17 cellular contexts compared by ENCODE assay signal in genomic region chr4:111127842-111128241, GRCh38.
"Had no signal": no experiment of that assay in that cellular context is flagged by ENCODE, and none has a peak within 500 bp of the region (broad histone marks: within the 10 kb centered on the region; RNA-seq: fewer than 3 reads in every experiment).

No MANE protein-coding gene starts in this region.

- H3K4me1 Mint-ChIP-seq: activated CD4-positive, alpha-beta T cell treated with anti-CD3 and anti-CD28 coated beads, Interleukin-2, amount 10 ng/mL, durations not matched to agents 24 days and 14 days; activated naive CD8-positive, alpha-beta T cell treated with anti-CD3 and anti-CD28 coated beads for 36 hours; brain; memory B cell; stimulated activated naive CD8-positive, alpha-beta T cell treated with anti-CD3 and anti-CD28 coated beads, Interleukin-15, amount 100 ng/mL, for 72 hours had no signal

- H3K9me3 ChIP-seq: colonic mucosa, prostate gland had no signal

- H3K4me3 Mint-ChIP-seq: activated CD4-positive, alpha-beta T cell treated with anti-CD3 and anti-CD28 coated beads, Interleukin-2, amount 10 ng/mL, durations not matched to agents 24 days and 14 days; activated naive CD8-positive, alpha-beta T cell treated with anti-CD3 and anti-CD28 coated beads for 36 hours; activated T-helper 1 cell treated with anti-CD3 and anti-CD28 coated beads, Interleukin-12 subunit alpha, Interleukin-12 subunit beta, Interleukin-2, Interleukin-4 antibody, amounts not matched to agents 30 ng/mL and 10 ng/mL and 1 ng/mL, durations not matched to agents 14 hours and 24 hours and 36 hours; brain; memory B cell; nephron; stimulated activated naive CD8-positive, alpha-beta T cell treated with anti-CD3 and anti-CD28 coated beads, Interleukin-15, amount 100 ng/mL, for 72 hours; type B pancreatic cell had no signal

- H3K27ac Mint-ChIP-seq: activated CD4-positive, alpha-beta T cell treated with anti-CD3 and anti-CD28 coated beads, Interleukin-2, amount 10 ng/mL, durations not matched to agents 24 days and 14 days; activated naive CD8-positive, alpha-beta T cell treated with anti-CD3 and anti-CD28 coated beads for 36 hours; activated T-helper 1 cell treated with anti-CD3 and anti-CD28 coated beads, Interleukin-12 subunit alpha, Interleukin-12 subunit beta, Interleukin-2, Interleukin-4 antibody, amounts not matched to agents 30 ng/mL and 10 ng/mL and 1 ng/mL, durations not matched to agents 14 hours and 24 hours and 36 hours; memory B cell; stimulated activated naive CD8-positive, alpha-beta T cell treated with anti-CD3 and anti-CD28 coated beads, Interleukin-15, amount 100 ng/mL, for 72 hours; type B pancreatic cell had no signal

- H3K36me3 Mint-ChIP-seq: activated naive CD8-positive, alpha-beta T cell treated with anti-CD3 and anti-CD28 coated beads for 36 hours; brain; memory B cell; type B pancreatic cell had no signal

- H3K9me3 Mint-ChIP-seq: activated CD4-positive, alpha-beta T cell treated with anti-CD3 and anti-CD28 coated beads, Interleukin-2, amount 10 ng/mL, durations not matched to agents 24 days and 14 days; activated naive CD8-positive, alpha-beta T cell treated with anti-CD3 and anti-CD28 coated beads for 36 hours; activated T-helper 1 cell treated with anti-CD3 and anti-CD28 coated beads, Interleukin-12 subunit alpha, Interleukin-12 subunit beta, Interleukin-2, Interleukin-4 antibody, amounts not matched to agents 30 ng/mL and 10 ng/mL and 1 ng/mL, durations not matched to agents 14 hours and 24 hours and 36 hours; nephron; type B pancreatic cell had no signal

- H3K27me3 Mint-ChIP-seq: activated CD4-positive, alpha-beta T cell treated with anti-CD3 and anti-CD28 coated beads, Interleukin-2, amount 10 ng/mL, durations not matched to agents 24 days and 14 days; activated naive CD8-positive, alpha-beta T cell treated with anti-CD3 and anti-CD28 coated beads for 36 hours; brain; memory B cell; stimulated activated naive CD8-positive, alpha-beta T cell treated with anti-CD3 and anti-CD28 coated beads, Interleukin-15, amount 100 ng/mL, for 72 hours; type B pancreatic cell had no signal

- H3K27me3 ChIP-seq: colonic mucosa had no signal

- H3K27ac ChIP-seq: colonic mucosa, prostate gland had no signal

- H3K4me1 ChIP-seq: colonic mucosa, prostate gland had no signal

- H3K4me3 ChIP-seq: colonic mucosa, prostate gland had no signal

- H3K36me3 ChIP-seq: colonic mucosa, prostate gland had no signal

- DNase-seq: activated CD4-positive, alpha-beta T cell treated with anti-CD3 and anti-CD28 coated beads, Interleukin-2, amount 10 ng/mL, durations not matched to agents 24 days and 14 days; activated CD8-positive, alpha-beta memory T cell treated with anti-CD3 and anti-CD28 coated beads for 24 hours; activated naive CD8-positive, alpha-beta T cell treated with anti-CD3 and anti-CD28 coated beads for 36 hours; central memory CD4-positive, alpha-beta T cell; colonic mucosa; hypothalamus; kidney glomerular epithelial cell; left ventricle myocardium superior; occipital lobe; right cardiac atrium; stimulated activated naive CD8-positive, alpha-beta T cell treated with anti-CD3 and anti-CD28 coated beads, Interleukin-15, amount 100 ng/mL, for 72 hours had no signal
